In genomic region chr19:383922-384800, GRCh38 we compare ENCODE assay signal across 10 cellular contexts. TPM values are rescaled to one million over a fixed set of nuclear protein-coding genes. Genes with fewer than 3 reads are reported as not detected.
A peak's percentile ranks its signal among the peaks of the same experiment; 100 is the strongest.
DNase-seq lines count a peak whose midpoint lies in the region; ATAC-seq and TF ChIP-seq lines count a peak whose summit lies in the region.
"Had no signal": no experiment of that assay in that cellular context is flagged by ENCODE, and none has a peak within 500 bp of the region (broad histone marks: within the 10 kb centered on the region; RNA-seq: fewer than 3 reads in every experiment).

No MANE protein-coding gene starts in this region.

- H3K79me2 ChIP-seq in mammary epithelial cell (ENCODE audit: insufficient read depth, low read length) (no peaks in the 10 kb centered on the region), trophoblast cell (ENCODE audit: control insufficient read depth, insufficient read depth, low read length, poor library complexity) (no peaks in the 10 kb centered on the region)

- ATAC-seq in lower lobe of right lung = peak; percentile 65 to 74
- ATAC-seq in upper lobe of right lung = peak; percentile 75
- ATAC-seq in HG03565 (IDR thresholded peaks at IDR 0.05; ENCODE audit: unreplicated experiment) = no peak

- no peak for TF ChIP-seq POLR2A in breast epithelium (IDR thresholded peaks at IDR 0.05)

- no peak overlapping the region for H3K4me3 ChIP-seq in breast epithelium
- H3K4me3 ChIP-seq in mammary epithelial cell (replicated peaks in 1 of 3; ENCODE audit: insufficient read depth in 1 of 3, low read depth in 2 of 3, low read length in 3 of 3) = no peak overlapping the region
- no peak overlapping the region for H3K4me3 ChIP-seq in choroid plexus epithelial cell (ENCODE audit: low read depth, low read length)
- no peak overlapping the region for H3K4me3 ChIP-seq in lower lobe of right lung
- no peak overlapping the region for H3K4me3 ChIP-seq in upper lobe of right lung
- no peak overlapping the region for H3K4me3 ChIP-seq in trophoblast cell (ENCODE audit: low read depth, low read length)
- H3K4me3 ChIP-seq: HAP-1 had no signal

- no peak overlapping the region for H3K14ac ChIP-seq in trophoblast cell (ENCODE audit: low read length)

- in situ Hi-C loops in mammary epithelial cell (cut with MboI; ENCODE audit: low sequenced_read_pairs in 2 of 2) = no loop called here

- WGBS in mammary epithelial cell (ENCODE audit: low coverage, missing lambda C conversion rate) = 74% methylated on average over 11 of the region's 44 CpGs
- no CpG with 5 or more reads among the region's 44 CpGs for WGBS in trophoblast cell (ENCODE audit: extremely low coverage, insufficient coverage, insufficient read length)

- H3K9me3 ChIP-seq in breast epithelium = no peaks in the 10 kb centered on the region
- peaks cover 2% of the 10 kb centered on the region for H3K9me3 ChIP-seq in mammary epithelial cell (replicated peaks; ENCODE audit: insufficient read depth, low read length)
- H3K9me3 ChIP-seq in lower lobe of right lung = no peaks in the 10 kb centered on the region
- H3K9me3 ChIP-seq in upper lobe of right lung = no peaks in the 10 kb centered on the region
- no peaks in the 10 kb centered on the region for H3K9me3 ChIP-seq in trophoblast cell (ENCODE audit: insufficient read depth, low read depth, low read length)

- no peak overlapping the region for H4K12ac ChIP-seq in trophoblast cell (ENCODE audit: low read depth, low read length)

- H3K79me1 ChIP-seq in trophoblast cell (ENCODE audit: low read length) = no peaks in the 10 kb centered on the region

- H3K4me2 ChIP-seq in mammary epithelial cell (ENCODE audit: insufficient read depth, low read depth, low read length) = no peak overlapping the region
- H3K4me2 ChIP-seq in trophoblast cell (ENCODE audit: low read length) = no peak overlapping the region

- no peak overlapping the region for H3K18ac ChIP-seq in trophoblast cell (ENCODE audit: low read length)

- no peak overlapping the region for H4K91ac ChIP-seq in trophoblast cell (ENCODE audit: low read depth, low read length)

- H3K4me1 ChIP-seq in breast epithelium (no peaks in the 10 kb centered on the region), mammary epithelial cell (ENCODE audit: insufficient read depth, low read length) (peaks cover 8% of the 10 kb centered on the region), lower lobe of right lung (no peaks in the 10 kb centered on the region), upper lobe of right lung (no peaks in the 10 kb centered on the region), trophoblast cell (ENCODE audit: control insufficient read depth in 1 of 2, insufficient read depth in 2 of 2, low read length in 2 of 2) (no peaks in the 10 kb centered on the region)

- H3K27ac ChIP-seq in breast epithelium = no peak overlapping the region
- no peak overlapping the region for H3K27ac ChIP-seq in mammary epithelial cell (ENCODE audit: insufficient read depth, low read depth, low read length)
- no peak overlapping the region for H3K27ac ChIP-seq in lower lobe of right lung
- no peak overlapping the region for H3K27ac ChIP-seq in upper lobe of right lung
- H3K27ac ChIP-seq in trophoblast cell (ENCODE audit: low read depth, low read length) = no peak overlapping the region

- peak in 1 of 3 donors; percentile 31 for TF ChIP-seq CTCF in breast epithelium (IDR thresholded peaks at IDR 0.05)
- TF ChIP-seq CTCF in mammary epithelial cell (conservative IDR thresholded peaks at IDR 0.05 in 1 of 2, IDR thresholded peaks at IDR 0.05 in 1 of 2; ENCODE audit: extremely low read depth in 1 of 2, insufficient read depth in 1 of 2, low read depth in 1 of 2, low read length in 2 of 2) = peak in 1 of 2 donors; percentile 2
- TF ChIP-seq CTCF in choroid plexus epithelial cell (conservative IDR thresholded peaks at IDR 0.05; ENCODE audit: low read depth, low read length) = peak; percentile 57
- TF ChIP-seq CTCF in lower lobe of right lung (IDR thresholded peaks at IDR 0.05) = peak; percentile 57
- TF ChIP-seq CTCF in upper lobe of right lung (IDR thresholded peaks at IDR 0.05) = peak; percentile 57

- H2BK12ac ChIP-seq in trophoblast cell (ENCODE audit: low read length) = no peak overlapping the region

- H3K23ac ChIP-seq in trophoblast cell (ENCODE audit: low read length) = no peak overlapping the region

- intact Hi-C loops in breast epithelium (cut with DNase I; ENCODE audit: low total_unique reads) = no loop called here
- intact Hi-C loops in mammary epithelial cell (cut with micrococcal nuclease) = no loop called here
- intact Hi-C loops in lower lobe of right lung (cut with DNase I) = no loop called here
- intact Hi-C loops in upper lobe of right lung (cut with DNase I) = no loop called here

- H2AK5ac ChIP-seq in trophoblast cell (ENCODE audit: low read length) = no peak overlapping the region

- no TSS peak for BruUV-seq in mammary epithelial cell (replicated peaks; lab: Mats Ljungman, UMichigan)

- H4K8ac ChIP-seq in trophoblast cell (ENCODE audit: low read depth, low read length) = no peak overlapping the region

- dilution Hi-C loops in mammary epithelial cell (cut with HindIII; ENCODE audit: low sequenced_read_pairs) = no loop called here

- no peak overlapping the region for H2BK120ac ChIP-seq in trophoblast cell (ENCODE audit: insufficient read depth, low read length, poor library complexity)

- H2AFZ ChIP-seq in mammary epithelial cell (ENCODE audit: low read depth, low read length) (no peak overlapping the region), trophoblast cell (ENCODE audit: insufficient read depth, low read length, poor library complexity) (no peak overlapping the region)

- H2BK5ac ChIP-seq in trophoblast cell (ENCODE audit: low read depth, low read length, poor library complexity) = no peak overlapping the region

- H3K36me3 ChIP-seq in breast epithelium (no peaks in the 10 kb centered on the region), mammary epithelial cell (ENCODE audit: insufficient read depth, low read length) (no peaks in the 10 kb centered on the region), lower lobe of right lung (no peaks in the 10 kb centered on the region), upper lobe of right lung (no peaks in the 10 kb centered on the region), trophoblast cell (ENCODE audit: control insufficient read depth in 1 of 2, insufficient read depth in 2 of 2, low read length in 2 of 2) (no peaks in the 10 kb centered on the region)
- H3K36me3 ChIP-seq: HAP-1 had no signal

- CTCF ChIA-PET in mammary epithelial cell (lab: Charles Lee; ENCODE audit: low non-redundant PET) = no interaction called here

- no peak overlapping the region for H3K9ac ChIP-seq in mammary epithelial cell (ENCODE audit: insufficient read depth, low read length)
- H3K9ac ChIP-seq in trophoblast cell (ENCODE audit: low read length) = no peak overlapping the region

- H3K27me3 ChIP-seq in breast epithelium = no peaks in the 10 kb centered on the region
- no peaks in the 10 kb centered on the region for H3K27me3 ChIP-seq in mammary epithelial cell (ENCODE audit: insufficient read depth, low read length)
- H3K27me3 ChIP-seq in lower lobe of right lung (ENCODE audit: low read depth) = peaks cover 24% of the 10 kb centered on the region
- peaks cover 12% of the 10 kb centered on the region for H3K27me3 ChIP-seq in upper lobe of right lung
- H3K27me3 ChIP-seq in trophoblast cell (ENCODE audit: insufficient read depth, low read length) = no peaks in the 10 kb centered on the region

- no peaks in the 10 kb centered on the region for H4K20me1 ChIP-seq in mammary epithelial cell (ENCODE audit: insufficient read depth, low read length)

- peak; percentile 12 to 50 for DNase-seq in breast epithelium (ENCODE audit: low spot score in 2 of 2)
- DNase-seq in mammary epithelial cell = no peak
- DNase-seq in choroid plexus epithelial cell (ENCODE audit: low read depth) = peak; percentile 17
- DNase-seq in lower lobe of right lung = peak; percentile 43
- DNase-seq in upper lobe of right lung = peak; percentile 63
- DNase-seq in NCI-H748 treated with DMSO at 0.1 percent for 48 hours (lab: John Stamatoyannopoulos, UW) = no peak
- no peak for DNase-seq in trophoblast cell
- DNase-seq: NCI-H2227 treated with DMSO at 0.1 percent for 48 hours had no signal

- H3K4ac ChIP-seq in trophoblast cell (ENCODE audit: low read depth, low read length) = no peak overlapping the region

RNA-seq across cellular contexts. Expression of gene C2CD4C, which starts 24.8 kb away (rescaled TPM):
- 1 to 10 TPM in 1 of 3 donors, under 1 TPM in 2; 0.29 to 2.6 (median 0.80) TPM for total RNA-seq in breast epithelium
- total RNA-seq in mammary epithelial cell = 1 to 10 TPM in 1 of 2 donors, under 1 TPM in 1; 0.33 to 1.8 TPM
- polyA plus RNA-seq in mammary epithelial cell = 0.39 TPM
- not detected for polyA minus RNA-seq in mammary epithelial cell
- 2.2 TPM for total RNA-seq in lower lobe of right lung
- total RNA-seq in upper lobe of right lung = 2.6 TPM
- polyA plus RNA-seq in trophoblast cell (2013) = 1.4 and 1.7 TPM in 2 replicates

RNA-seq across cellular contexts. Expression of gene MIER2, which starts 39.6 kb away (rescaled TPM):
- 10 to 100 TPM in 2 of 3 donors, 1 to 10 TPM in 1; 5.4 to 17.0 (median 12.8) TPM for total RNA-seq in breast epithelium
- 10 to 100 TPM; 17.8 to 41.6 TPM for total RNA-seq in mammary epithelial cell
- 18.0 TPM for polyA plus RNA-seq in mammary epithelial cell
- polyA minus RNA-seq in mammary epithelial cell = 102 TPM
- 39.4 TPM for total RNA-seq in lower lobe of right lung
- 43.1 TPM for total RNA-seq in upper lobe of right lung
- polyA plus RNA-seq in trophoblast cell (2013) = 38.2 and 39.1 TPM in 2 replicates

Comparison
In these comparisons a context has a peak if more than half of its experiments do, and no peak if none do; other contexts are left out.
1. DNase-seq: peak in breast epithelium (2 of 2), choroid plexus epithelial cell (single experiment), lower lobe of right lung (single experiment) and upper lobe of right lung (single experiment); none in mammary epithelial cell (single experiment), NCI-H748 treated with DMSO at 0.1 percent for 48 hours (single experiment) and trophoblast cell (0 of 2).